ENCODE assay signal across 29 cellular contexts in the genomic region with DNA sequence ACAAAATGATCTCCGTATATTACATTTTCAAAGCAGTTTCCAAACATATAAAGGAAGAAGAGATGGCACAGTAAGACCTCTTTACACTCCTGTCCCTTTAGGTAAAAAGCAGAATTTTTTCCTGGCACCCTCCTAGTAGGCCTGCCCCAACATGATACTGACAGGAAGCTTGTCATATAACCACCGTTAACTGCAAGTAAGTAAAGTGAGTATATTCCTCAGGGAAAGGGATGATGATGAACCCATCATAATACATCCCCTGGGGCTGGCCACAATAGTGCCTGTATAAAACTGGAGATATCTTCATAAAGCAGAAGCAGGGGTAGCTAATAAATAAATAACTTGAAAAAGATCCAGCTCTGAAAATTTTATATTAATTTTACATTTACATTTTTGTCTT.
"Had no signal": no experiment of that assay in that cellular context is flagged by ENCODE, and none has a peak within 500 bp of the region (broad histone marks: within the 10 kb centered on the region; RNA-seq: fewer than 3 reads in every experiment).

No MANE protein-coding gene starts in this region.

- ATAC-seq: activated T-cell treated with anti-CD3 and anti-CD28 coated beads, Interleukin-2, amount 50 U/mL, for 4 hours; Panc1; Right ventricle myocardium inferior; SK-N-SH treated with all-trans-retinoic acid at 6 μM for 48 hours; T-cell; T-helper 17 cell had no signal

- H3K27ac ChIP-seq: ascending aorta, KMS-11, VCaP had no signal

- H3K4me3 ChIP-seq: ascending aorta had no signal

- H3K4me1 Mint-ChIP-seq: activated B cell treated with CpG ODN at 0.5 μM for 24 hours; activated naive CD4-positive, alpha-beta T cell treated with anti-CD3 and anti-CD28 coated beads, Interleukin-2, amount 50 U/mL, for 24 hours; activated naive CD8-positive, alpha-beta T cell treated with anti-CD3 and anti-CD28 coated beads, Interleukin-2, amount 10 ng/mL, durations not matched to agents 7 days and 5 days; T-cell; T-helper 17 cell had no signal

- H3K36me3 ChIP-seq: ascending aorta had no signal

- H3K9me3 Mint-ChIP-seq: activated B cell treated with CpG ODN at 0.5 μM for 24 hours; activated naive CD4-positive, alpha-beta T cell treated with anti-CD3 and anti-CD28 coated beads, Interleukin-2, amount 50 U/mL, for 24 hours; activated naive CD8-positive, alpha-beta T cell treated with anti-CD3 and anti-CD28 coated beads, Interleukin-2, amount 10 ng/mL, durations not matched to agents 7 days and 5 days; activated T-cell treated with anti-CD3 and anti-CD28 coated beads, Interleukin-2, amount 50 U/mL, for 4 hours had no signal

- DNase-seq: activated B cell treated with CpG ODN at 0.5 μM for 24 hours; activated CD4-positive, alpha-beta memory T cell treated with anti-CD3 and anti-CD28 coated beads for 36 hours; activated CD4-positive, alpha-beta T cell treated with anti-CD3 and anti-CD28 coated beads for 4 hours; activated CD4-positive, alpha-beta T cell treated with anti-CD3 and anti-CD28 coated beads, Interleukin-2, amount 50 U/mL, for 1 hour; activated CD4-positive, CD25-positive, alpha-beta regulatory T cell treated with anti-CD3 and anti-CD28 coated beads, Interleukin-2, amount 50 U/mL, for 72 hours; activated CD8-positive, alpha-beta memory T cell treated with anti-CD3 and anti-CD28 coated beads, Interleukin-2, amount 50 U/mL, for 4 hours; activated effector memory CD4-positive, alpha-beta T cell treated with anti-CD3 and anti-CD28 coated beads, Interleukin-2, amount 50 U/mL, for 16 hours; activated naive CD4-positive, alpha-beta T cell; activated naive CD8-positive, alpha-beta T cell treated with anti-CD3 and anti-CD28 coated beads, Interleukin-2, amount 10 ng/mL, durations not matched to agents 7 days and 5 days; activated T-cell treated with anti-CD3 and anti-CD28 coated beads for 4 hours; activated T-cell treated with anti-CD3 and anti-CD28 coated beads, Interleukin-2, amount 50 U/mL, for 4 hours; amygdala; caudate nucleus; cerebellar nuclear complex; NCI-H187 treated with DMSO at 0.1 percent for 48 hours; NCI-H2081; NCI-H345; NCI-H524 treated with DMSO at 0.1 percent for 48 hours; SIG-M5; T-cell; T-helper 17 cell; T-helper 9 cell had no signal

- H3K27me3 Mint-ChIP-seq: activated B cell treated with CpG ODN at 0.5 μM for 24 hours; activated CD4-positive, alpha-beta memory T cell treated with anti-CD3 and anti-CD28 coated beads for 36 hours; activated naive CD8-positive, alpha-beta T cell treated with anti-CD3 and anti-CD28 coated beads, Interleukin-2, amount 10 ng/mL, durations not matched to agents 7 days and 5 days; T-cell; T-helper 17 cell had no signal

- H3K9me3 ChIP-seq: ascending aorta had no signal

- H3K4me3 Mint-ChIP-seq: activated B cell treated with CpG ODN at 0.5 μM for 24 hours; activated CD4-positive, alpha-beta memory T cell treated with anti-CD3 and anti-CD28 coated beads for 36 hours; activated naive CD4-positive, alpha-beta T cell treated with anti-CD3 and anti-CD28 coated beads, Interleukin-2, amount 50 U/mL, for 24 hours; activated naive CD8-positive, alpha-beta T cell treated with anti-CD3 and anti-CD28 coated beads, Interleukin-2, amount 10 ng/mL, durations not matched to agents 7 days and 5 days; activated T-cell treated with anti-CD3 and anti-CD28 coated beads, Interleukin-2, amount 50 U/mL, for 4 hours; T-cell; T-helper 17 cell had no signal

- H3K27me3 ChIP-seq: ascending aorta had no signal

- H3K36me3 Mint-ChIP-seq: activated CD4-positive, alpha-beta memory T cell treated with anti-CD3 and anti-CD28 coated beads for 36 hours; activated naive CD4-positive, alpha-beta T cell treated with anti-CD3 and anti-CD28 coated beads, Interleukin-2, amount 50 U/mL, for 24 hours; activated naive CD8-positive, alpha-beta T cell treated with anti-CD3 and anti-CD28 coated beads, Interleukin-2, amount 10 ng/mL, durations not matched to agents 7 days and 5 days; T-cell had no signal

- H3K27ac Mint-ChIP-seq: activated B cell treated with CpG ODN at 0.5 μM for 24 hours; activated CD4-positive, alpha-beta memory T cell treated with anti-CD3 and anti-CD28 coated beads for 36 hours; activated naive CD4-positive, alpha-beta T cell treated with anti-CD3 and anti-CD28 coated beads, Interleukin-2, amount 50 U/mL, for 24 hours; activated naive CD8-positive, alpha-beta T cell treated with anti-CD3 and anti-CD28 coated beads, Interleukin-2, amount 10 ng/mL, durations not matched to agents 7 days and 5 days; T-cell; T-helper 17 cell had no signal
